In genomic region chr20:36608388-36608728, GRCh38 we compare ENCODE assay signal across 11 cellular contexts. TPM values are rescaled to one million over a fixed set of nuclear protein-coding genes. Genes with fewer than 3 reads are reported as not detected.
A peak's percentile ranks its signal among the peaks of the same experiment; 100 is the strongest.
DNase-seq lines count a peak whose midpoint lies in the region; ATAC-seq, FAIRE-seq and TF ChIP-seq lines count a peak whose summit lies in the region.
"Not testable (repeated sequence)": the region's sequence is repeated elsewhere in the genome, so short reads cannot be mapped to it uniquely, and the experiment has no call there.
"Had no signal": no experiment of that assay in that cellular context is flagged by ENCODE, and none has a peak within 500 bp of the region (broad histone marks: within the 10 kb centered on the region; RNA-seq: fewer than 3 reads in every experiment).

No MANE protein-coding gene starts in this region.

- not testable (repeated sequence) for TF ChIP-seq CTCF in A549 (IDR thresholded peaks at IDR 0.05); Calu3 (IDR thresholded peaks at IDR 0.05; ENCODE audit: unreplicated experiment)

- H3K4me2 ChIP-seq in A549, result peak overlapping the region; percentile 90

- peak overlapping the region; percentile 99 for H3K4me3 Mint-ChIP-seq in Calu3 (ENCODE audit: low read depth, unreplicated experiment)
- not testable (repeated sequence) for H3K4me3 Mint-ChIP-seq in activated CD4-positive, alpha-beta memory T cell treated with anti-CD3 and anti-CD28 coated beads for 36 hours; activated naive CD8-positive, alpha-beta T cell treated with anti-CD3 and anti-CD28 coated beads for 36 hours; effector memory CD8-positive, alpha-beta T cell; stimulated activated effector memory CD8-positive, alpha-beta T cell treated with anti-CD3 and anti-CD28 coated beads, Interleukin-12 subunit alpha, Interleukin-12 subunit beta, amount 100 ng/mL, for 72 hours
- peak overlapping the region in 1 of 10 donors; percentile 96 for H3K4me3 Mint-ChIP-seq in naive thymus-derived CD4-positive, alpha-beta T cell

- H3K4me1 ChIP-seq in A549, result peaks cover 22% of the 10 kb centered on the region
- peaks cover 16 to 20% of the 10 kb centered on the region in 2 donors for H3K4me1 ChIP-seq in naive thymus-derived CD4-positive, alpha-beta T cell (ENCODE audit: control insufficient read depth in 2 of 2, insufficient read depth in 2 of 2, low read length in 2 of 2)

- peak overlapping the region; percentile 98; the same call in 2 of the 3 replicates for H3K4me3 ChIP-seq in A549
- not testable (repeated sequence) for H3K4me3 ChIP-seq in naive thymus-derived CD4-positive, alpha-beta T cell (ENCODE audit: low read length)

- not testable (repeated sequence) for ATAC-seq in A549; effector memory CD8-positive, alpha-beta T cell (replicated peaks); naive thymus-derived CD4-positive, alpha-beta T cell; stimulated activated effector memory CD8-positive, alpha-beta T cell treated with anti-CD3 and anti-CD28 coated beads, Interleukin-12 subunit alpha, Interleukin-12 subunit beta, amount 100 ng/mL, for 72 hours

- intact Hi-C loops in Calu3 (cut with micrococcal nuclease; ENCODE audit: unreplicated experiment), result loop anchor here (5.0 kb wide), 1 partner anchor 51 kb away; no protein-coding TSS in a partner anchor
- intact Hi-C loops in activated CD4-positive, alpha-beta memory T cell treated with anti-CD3 and anti-CD28 coated beads for 36 hours (cut with micrococcal nuclease), result loop anchor here (5.0 kb wide), 2 partner anchors 139 to 164 kb away; partner anchors contain the start of genes DSN1 and NDRG3
- intact Hi-C loops in naive thymus-derived CD4-positive, alpha-beta T cell (cut with micrococcal nuclease), result loop anchor here in 1 of 2 donors (5.0 kb wide), 1 partner anchor 919 kb away; the partner anchor contains the start of gene BLCAP

- BruUV-seq in Calu3 (replicated peaks; lab: Mats Ljungman, UMichigan), result not testable (repeated sequence)

- H3K27ac ChIP-seq in A549, result peak overlapping the region; percentile 62 to 96; a peak in 5 of 6 replicates
- peak overlapping the region; percentile 91 for H3K27ac ChIP-seq in naive thymus-derived CD4-positive, alpha-beta T cell (ENCODE audit: low read depth, low read length)

- not testable (repeated sequence) for H3K27me3 Mint-ChIP-seq in Calu3 (ENCODE audit: unreplicated experiment); activated CD4-positive, alpha-beta memory T cell treated with anti-CD3 and anti-CD28 coated beads for 36 hours; activated naive CD8-positive, alpha-beta T cell treated with anti-CD3 and anti-CD28 coated beads for 36 hours; effector memory CD8-positive, alpha-beta T cell; naive thymus-derived CD4-positive, alpha-beta T cell

- not testable (repeated sequence) for FAIRE-seq in A549 (lab: Jason Lieb, UNC)

- not testable (repeated sequence) for TF ChIP-seq EP300 in A549 (IDR thresholded peaks at IDR 0.05)

- not testable (repeated sequence) for TF ChIP-seq POLR2A in A549 (IDR thresholded peaks at IDR 0.05; ENCODE audit: low read length)

- not testable (repeated sequence) for TF ChIP-seq RAD21 in A549 (conservative IDR thresholded peaks at IDR 0.05 in 1 of 2, IDR thresholded peaks at IDR 0.05 in 1 of 2)

- 72% methylated on average over 6 of the region's 6 CpGs for WGBS in A549 (ENCODE audit: missing lambda C conversion rate)

- not testable (repeated sequence) for H3K9me3 Mint-ChIP-seq in Calu3 (ENCODE audit: low read depth, unreplicated experiment); activated CD4-positive, alpha-beta memory T cell treated with anti-CD3 and anti-CD28 coated beads for 36 hours; activated naive CD8-positive, alpha-beta T cell treated with anti-CD3 and anti-CD28 coated beads for 36 hours; effector memory CD8-positive, alpha-beta T cell; naive thymus-derived CD4-positive, alpha-beta T cell; stimulated activated effector memory CD8-positive, alpha-beta T cell treated with anti-CD3 and anti-CD28 coated beads, Interleukin-12 subunit alpha, Interleukin-12 subunit beta, amount 100 ng/mL, for 72 hours

- peaks cover 45% of the 10 kb centered on the region for H3K4me1 Mint-ChIP-seq in Calu3 (ENCODE audit: low read depth, unreplicated experiment)
- H3K4me1 Mint-ChIP-seq in activated CD4-positive, alpha-beta memory T cell treated with anti-CD3 and anti-CD28 coated beads for 36 hours (ENCODE audit: low read depth), result peaks cover 35% of the 10 kb centered on the region
- peaks cover 25% of the 10 kb centered on the region for H3K4me1 Mint-ChIP-seq in activated naive CD8-positive, alpha-beta T cell treated with anti-CD3 and anti-CD28 coated beads for 36 hours
- H3K4me1 Mint-ChIP-seq in effector memory CD8-positive, alpha-beta T cell (ENCODE audit: low read depth in 2 of 2), result peaks cover 29 to 31% of the 10 kb centered on the region in 2 donors
- H3K4me1 Mint-ChIP-seq in naive thymus-derived CD4-positive, alpha-beta T cell, result peaks cover 22 to 47% (median 30%) of the 10 kb centered on the region in 7 donors
- H3K4me1 Mint-ChIP-seq in stimulated activated effector memory CD8-positive, alpha-beta T cell treated with anti-CD3 and anti-CD28 coated beads, Interleukin-12 subunit alpha, Interleukin-12 subunit beta, amount 100 ng/mL, for 72 hours, result peaks cover 52% of the 10 kb centered on the region

- peaks cover 10 to 57% (median 16%) of the 10 kb centered on the region in 3 experiments for H3K36me3 ChIP-seq in naive thymus-derived CD4-positive, alpha-beta T cell (ENCODE audit: control insufficient read depth in 2 of 3, insufficient read depth in 3 of 3, low read length in 3 of 3)

- H3K27me3 ChIP-seq in naive thymus-derived CD4-positive, alpha-beta T cell (ENCODE audit: control insufficient read depth in 2 of 2, insufficient read depth in 2 of 2, low read length in 2 of 2), result not testable (repeated sequence)

- H3K9me3 ChIP-seq in A549; naive thymus-derived CD4-positive, alpha-beta T cell (ENCODE audit: control insufficient read depth in 2 of 3, low read length in 3 of 3): not testable (repeated sequence)

- peaks cover 91% of the 10 kb centered on the region for H3K36me3 Mint-ChIP-seq in Calu3 (ENCODE audit: insufficient read depth, unreplicated experiment)
- H3K36me3 Mint-ChIP-seq in activated CD4-positive, alpha-beta memory T cell treated with anti-CD3 and anti-CD28 coated beads for 36 hours, result peaks cover 37% of the 10 kb centered on the region
- peaks cover 35% of the 10 kb centered on the region for H3K36me3 Mint-ChIP-seq in activated naive CD8-positive, alpha-beta T cell treated with anti-CD3 and anti-CD28 coated beads for 36 hours
- peaks cover 84% of the 10 kb centered on the region for H3K36me3 Mint-ChIP-seq in effector memory CD8-positive, alpha-beta T cell (ENCODE audit: insufficient read depth)
- peaks cover 0 to 23% (median 5%) of the 10 kb centered on the region in 5 donors for H3K36me3 Mint-ChIP-seq in naive thymus-derived CD4-positive, alpha-beta T cell
- H3K36me3 Mint-ChIP-seq in stimulated activated effector memory CD8-positive, alpha-beta T cell treated with anti-CD3 and anti-CD28 coated beads, Interleukin-12 subunit alpha, Interleukin-12 subunit beta, amount 100 ng/mL, for 72 hours, result peaks cover 86% of the 10 kb centered on the region

- not testable (repeated sequence) for H3K27ac Mint-ChIP-seq in Calu3 (ENCODE audit: unreplicated experiment)
- H3K27ac Mint-ChIP-seq in activated CD4-positive, alpha-beta memory T cell treated with anti-CD3 and anti-CD28 coated beads for 36 hours, result peak overlapping the region; percentile 97
- peak overlapping the region; percentile 94 for H3K27ac Mint-ChIP-seq in activated naive CD8-positive, alpha-beta T cell treated with anti-CD3 and anti-CD28 coated beads for 36 hours
- peak overlapping the region; percentile 83 to 98 for H3K27ac Mint-ChIP-seq in effector memory CD8-positive, alpha-beta T cell
- peak overlapping the region in 5 of 9 donors; percentile 14 to 99 (median 71) for H3K27ac Mint-ChIP-seq in naive thymus-derived CD4-positive, alpha-beta T cell
- H3K27ac Mint-ChIP-seq in stimulated activated effector memory CD8-positive, alpha-beta T cell treated with anti-CD3 and anti-CD28 coated beads, Interleukin-12 subunit alpha, Interleukin-12 subunit beta, amount 100 ng/mL, for 72 hours, result peak overlapping the region; percentile 94

- DNase-seq in A549 (ENCODE audit: low read depth in 1 of 2, low spot score in 1 of 2); Calu3; activated CD4-positive, alpha-beta memory T cell treated with anti-CD3 and anti-CD28 coated beads for 36 hours; activated naive CD8-positive, alpha-beta T cell treated with anti-CD3 and anti-CD28 coated beads for 36 hours; effector memory CD8-positive, alpha-beta T cell; naive thymus-derived CD4-positive, alpha-beta T cell; stimulated activated effector memory CD8-positive, alpha-beta T cell treated with anti-CD3 and anti-CD28 coated beads, Interleukin-12 subunit alpha, Interleukin-12 subunit beta, amount 100 ng/mL, for 72 hours (ENCODE audit: low spot score in 2 of 2): not testable (repeated sequence)
- DNase-seq in M059J (ENCODE audit: low read depth), result peak; percentile 31

- POLR2A ChIA-PET in A549 (lab: Yijun Ruan, JAX), result not testable (repeated sequence)
- POLR2A ChIA-PET in activated CD4-positive, alpha-beta memory T cell treated with anti-CD3 and anti-CD28 coated beads for 36 hours (lab: Charles Lee), result interaction anchor here (1.1 kb wide), 1 partner anchor 48 kb away, joined by 4 read pairs; no protein-coding TSS in a partner anchor
- POLR2A ChIA-PET in naive thymus-derived CD4-positive, alpha-beta T cell (lab: Charles Lee), result interaction anchor here (0.7 to 5.7 kb wide), 4 partner anchors 15 to 371 kb away, joined by 3 to 84 read pairs (median 4); no protein-coding TSS in a partner anchor

- CTCF ChIA-PET in A549 (lab: Yijun Ruan, JAX) (interaction anchor here (1.8 to 4.3 kb wide), 4 partner anchors 12 to 256 kb away, joined by 4 to 15 read pairs (median 5); a partner anchor contains a TSS), Calu3 (lab: Charles Lee) (interaction anchor here (0.7 kb wide), 1 partner anchor 110 kb away, joined by 3 read pairs; no protein-coding TSS in a partner anchor)
- CTCF ChIA-PET in activated CD4-positive, alpha-beta memory T cell treated with anti-CD3 and anti-CD28 coated beads for 36 hours (lab: Charles Lee), result interaction anchor here (0.7 to 3.5 kb wide), 2 partner anchors 13 to 200 kb away, joined by 3 to 12 read pairs; no protein-coding TSS in a partner anchor
- CTCF ChIA-PET in naive thymus-derived CD4-positive, alpha-beta T cell (lab: Charles Lee), result interaction anchor here (0.7 kb wide), 1 partner anchor 464 kb away, joined by 3 read pairs; no protein-coding TSS in a partner anchor

RNA-seq across cellular contexts. Expression of gene RAB5IF, which starts 2.8 kb away (rescaled TPM):
- polyA plus RNA-seq in A549 (2011; rRNA removed), result 344 and 345 TPM in 2 replicates
- 190 and 214 TPM in 2 replicates for polyA plus RNA-seq in A549 (2012; cell fraction: cytosol; rRNA removed)
- 91.4 and 144 TPM in 2 replicates for polyA plus RNA-seq in A549 (2012; cell fraction: nucleus; rRNA removed)
- polyA plus RNA-seq in A549 (2017; fragmentation: RNase III; extraction: RNeasy Plus Mini Kit Qiagen cat#74134 plus additional on column Dnase treatment), result 234 to 255 TPM (median 246 TPM) in 3 replicates
- polyA minus RNA-seq in A549 (2011; rRNA and poly(A)+ RNA removed), result 80.7 and 107 TPM in 2 replicates
- 235 and 250 TPM in 2 replicates for total RNA-seq in Calu3 (2022)
- total RNA-seq in M059J (2014; rRNA removed; shearing (Covaris generic)), result 331 and 351 TPM in 2 replicates
- 100 to 1,000 TPM; 113 to 114 TPM for total RNA-seq in activated CD4-positive, alpha-beta memory T cell treated with anti-CD3 and anti-CD28 coated beads for 36 hours
- 100 to 1,000 TPM; 124 to 127 TPM for total RNA-seq in activated naive CD8-positive, alpha-beta T cell treated with anti-CD3 and anti-CD28 coated beads for 36 hours
- 100 to 1,000 TPM in 1 of 5 experiments, 10 to 100 TPM in 4; 47.9 to 100 (median 53.1) TPM for total RNA-seq in naive thymus-derived CD4-positive, alpha-beta T cell
- polyA plus RNA-seq in naive thymus-derived CD4-positive, alpha-beta T cell, result 100 to 1,000 TPM; 104 to 153 TPM

RNA-seq across cellular contexts. Expression of gene TGIF2, which starts 35.0 kb away (rescaled TPM):
- polyA plus RNA-seq in A549 (2011; rRNA removed) (5.1 and 5.5 TPM in 2 replicates), A549 (2017; fragmentation: RNase III; extraction: RNeasy Plus Mini Kit Qiagen cat#74134 plus additional on column Dnase treatment) (4.0 to 4.9 TPM (median 4.1 TPM) in 3 replicates)
- polyA plus RNA-seq in A549 (2012; cell fraction: cytosol; rRNA removed), result 5.7 and 10.6 TPM in 2 replicates
- polyA plus RNA-seq in A549 (2012; cell fraction: nucleus; rRNA removed), result 5.8 and 7.6 TPM in 2 replicates
- polyA minus RNA-seq in A549 (2011; rRNA and poly(A)+ RNA removed), result 4.2 and 5.7 TPM in 2 replicates
- total RNA-seq in Calu3 (2022), result 39.4 and 48.9 TPM in 2 replicates
- 15.4 and 23.9 TPM in 2 replicates for total RNA-seq in M059J (2014; rRNA removed; shearing (Covaris generic))
- total RNA-seq in activated CD4-positive, alpha-beta memory T cell treated with anti-CD3 and anti-CD28 coated beads for 36 hours, result 10 to 100 TPM; 39.7 to 43.0 TPM
- 10 to 100 TPM; 52.1 to 54.0 TPM for total RNA-seq in activated naive CD8-positive, alpha-beta T cell treated with anti-CD3 and anti-CD28 coated beads for 36 hours
- 10 to 100 TPM; 35.6 to 44.3 (median 40.7) TPM for total RNA-seq in naive thymus-derived CD4-positive, alpha-beta T cell
- polyA plus RNA-seq in naive thymus-derived CD4-positive, alpha-beta T cell, result 10 to 100 TPM; 32.1 to 37.7 TPM

RNA-seq across cellular contexts. Expression of gene SLA2, which starts 37.6 kb away (rescaled TPM):
- polyA plus RNA-seq in A549 (2011; rRNA removed) (0.04 and 0.06 TPM in 2 replicates), A549 (2017; fragmentation: RNase III; extraction: RNeasy Plus Mini Kit Qiagen cat#74134 plus additional on column Dnase treatment) (0.03 TPM in 1 of 3 replicates, not detected in the others)
- 0.01 and 0.05 TPM in 2 replicates for polyA plus RNA-seq in A549 (2012; cell fraction: cytosol; rRNA removed)
- 0.04 and 0.08 TPM in 2 replicates for polyA plus RNA-seq in A549 (2012; cell fraction: nucleus; rRNA removed)
- polyA minus RNA-seq in A549 (2011; rRNA and poly(A)+ RNA removed), result not detected in 2 replicates
- total RNA-seq in Calu3 (2022), result not detected in 2 replicates
- total RNA-seq in M059J (2014; rRNA removed; shearing (Covaris generic)), result 0.02 TPM in 1 of 2 replicates, not detected in the other
- total RNA-seq in activated CD4-positive, alpha-beta memory T cell treated with anti-CD3 and anti-CD28 coated beads for 36 hours, result 10 to 100 TPM; 47.1 to 47.7 TPM
- total RNA-seq in activated naive CD8-positive, alpha-beta T cell treated with anti-CD3 and anti-CD28 coated beads for 36 hours, result 10 to 100 TPM; 70.6 to 73.4 TPM
- total RNA-seq in naive thymus-derived CD4-positive, alpha-beta T cell, result 10 to 100 TPM; 28.3 to 80.7 (median 29.7) TPM
- 10 to 100 TPM; 11.0 to 13.7 TPM for polyA plus RNA-seq in naive thymus-derived CD4-positive, alpha-beta T cell
- total RNA-seq: A172, H1 had no signal
- polyA plus RNA-seq: SK-N-SH had no signal

Comparison
In these comparisons a context has a peak if more than half of its experiments do, and no peak if none do; other contexts are left out.
1. RNA of gene SLA2, which starts 37.6 kb away (total RNA-seq): 70.6 to 73.4 TPM in activated naive CD8-positive, alpha-beta T cell treated with anti-CD3 and anti-CD28 coated beads for 36 hours, 47.1 to 47.7 TPM in activated CD4-positive, alpha-beta memory T cell treated with anti-CD3 and anti-CD28 coated beads for 36 hours and 28.3 to 80.7 TPM in naive thymus-derived CD4-positive, alpha-beta T cell; not detected in Calu3 and 0.02 TPM in M059J; every median in the first group is over 10 times any median in the second.